Comparison of ENCODE assay signal across 2 cellular contexts in the genomic region with DNA sequence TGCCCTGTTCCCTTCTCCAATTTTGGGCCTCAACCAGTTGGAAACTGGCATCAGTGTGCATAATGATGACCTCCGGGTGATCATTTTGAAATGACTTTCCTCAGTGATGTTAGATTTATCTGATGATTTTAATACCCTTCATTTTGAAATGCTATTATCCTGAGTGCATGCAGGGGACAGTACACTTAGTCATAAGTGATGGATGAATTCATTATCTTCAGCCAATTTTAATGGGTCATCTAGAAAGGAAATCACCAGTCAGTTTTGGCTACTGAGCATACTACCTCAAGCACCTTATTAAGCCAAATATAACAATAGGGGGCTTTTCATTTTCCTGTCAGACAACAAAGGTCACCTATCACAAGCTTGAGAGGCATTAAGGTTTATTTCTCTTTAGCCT.
A peak's percentile ranks its signal among the peaks of the same experiment; 100 is the strongest.
TF ChIP-seq lines count a peak whose summit lies in the region.

No MANE protein-coding gene starts in this region.

TF ChIP-seq in SK-N-SH treated with all-trans-retinoic acid at 6 μM for 48 hours, 23 proteins besides CTCF, POLR2A, EP300 and RAD21:
- TF ChIP-seq, protein P1, sequence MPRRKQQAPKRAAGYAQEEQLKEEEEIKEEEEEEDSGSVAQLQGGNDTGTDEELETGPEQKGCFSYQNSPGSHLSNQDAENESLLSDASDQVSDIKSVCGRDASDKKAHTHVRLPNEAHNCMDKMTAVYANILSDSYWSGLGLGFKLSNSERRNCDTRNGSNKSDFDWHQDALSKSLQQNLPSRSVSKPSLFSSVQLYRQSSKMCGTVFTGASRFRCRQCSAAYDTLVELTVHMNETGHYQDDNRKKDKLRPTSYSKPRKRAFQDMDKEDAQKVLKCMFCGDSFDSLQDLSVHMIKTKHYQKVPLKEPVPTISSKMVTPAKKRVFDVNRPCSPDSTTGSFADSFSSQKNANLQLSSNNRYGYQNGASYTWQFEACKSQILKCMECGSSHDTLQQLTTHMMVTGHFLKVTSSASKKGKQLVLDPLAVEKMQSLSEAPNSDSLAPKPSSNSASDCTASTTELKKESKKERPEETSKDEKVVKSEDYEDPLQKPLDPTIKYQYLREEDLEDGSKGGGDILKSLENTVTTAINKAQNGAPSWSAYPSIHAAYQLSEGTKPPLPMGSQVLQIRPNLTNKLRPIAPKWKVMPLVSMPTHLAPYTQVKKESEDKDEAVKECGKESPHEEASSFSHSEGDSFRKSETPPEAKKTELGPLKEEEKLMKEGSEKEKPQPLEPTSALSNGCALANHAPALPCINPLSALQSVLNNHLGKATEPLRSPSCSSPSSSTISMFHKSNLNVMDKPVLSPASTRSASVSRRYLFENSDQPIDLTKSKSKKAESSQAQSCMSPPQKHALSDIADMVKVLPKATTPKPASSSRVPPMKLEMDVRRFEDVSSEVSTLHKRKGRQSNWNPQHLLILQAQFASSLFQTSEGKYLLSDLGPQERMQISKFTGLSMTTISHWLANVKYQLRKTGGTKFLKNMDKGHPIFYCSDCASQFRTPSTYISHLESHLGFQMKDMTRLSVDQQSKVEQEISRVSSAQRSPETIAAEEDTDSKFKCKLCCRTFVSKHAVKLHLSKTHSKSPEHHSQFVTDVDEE (CRISPR knock-in tag; IDR thresholded peaks at IDR 0.05), result 0 out of 2 replicates have a peak, but pooled peaks have one; percentile 18
- TF ChIP-seq ZNF70 (CRISPR knock-in tag; IDR thresholded peaks at IDR 0.05) (no peak), RARB (CRISPR knock-in tag; IDR thresholded peaks at IDR 0.05) (peak; percentile 47; the same call in 1 of the 2 replicates), ZC3H10 (CRISPR knock-in tag; IDR thresholded peaks at IDR 0.05) (peak; percentile 77; the same call in 1 of the 2 replicates), PPARA (CRISPR knock-in tag; IDR thresholded peaks at IDR 0.05; ENCODE audit: borderline replicate concordance) (no peak), TCF4 (CRISPR knock-in tag; IDR thresholded peaks at IDR 0.05; ENCODE audit: borderline replicate concordance) (no peak), ISL1 (CRISPR knock-in tag; IDR thresholded peaks at IDR 0.05) (peak; percentile 100), GLIS3 (CRISPR knock-in tag; IDR thresholded peaks at IDR 0.05) (peak; percentile 64; the same call in 1 of the 2 replicates), SNAI2 (CRISPR knock-in tag; IDR thresholded peaks at IDR 0.05) (0 out of 2 replicates have a peak, but pooled peaks have one; percentile 6), TOX (CRISPR knock-in tag; IDR thresholded peaks at IDR 0.05; ENCODE audit: borderline replicate concordance) (peak; percentile 93; the same call in 1 of the 2 replicates), ZFP30 (CRISPR knock-in tag; IDR thresholded peaks at IDR 0.05) (no peak), ZFP3 (CRISPR knock-in tag; IDR thresholded peaks at IDR 0.05) (peak; percentile 75; the same call in 1 of the 2 replicates), CSDC2 (CRISPR knock-in tag; IDR thresholded peaks at IDR 0.05) (0 out of 2 replicates have a peak, but pooled peaks have one; percentile 29), ESRRG (CRISPR knock-in tag; IDR thresholded peaks at IDR 0.05) (peak; percentile 80; the same call in 1 of the 2 replicates)
- TF ChIP-seq, protein P2, sequence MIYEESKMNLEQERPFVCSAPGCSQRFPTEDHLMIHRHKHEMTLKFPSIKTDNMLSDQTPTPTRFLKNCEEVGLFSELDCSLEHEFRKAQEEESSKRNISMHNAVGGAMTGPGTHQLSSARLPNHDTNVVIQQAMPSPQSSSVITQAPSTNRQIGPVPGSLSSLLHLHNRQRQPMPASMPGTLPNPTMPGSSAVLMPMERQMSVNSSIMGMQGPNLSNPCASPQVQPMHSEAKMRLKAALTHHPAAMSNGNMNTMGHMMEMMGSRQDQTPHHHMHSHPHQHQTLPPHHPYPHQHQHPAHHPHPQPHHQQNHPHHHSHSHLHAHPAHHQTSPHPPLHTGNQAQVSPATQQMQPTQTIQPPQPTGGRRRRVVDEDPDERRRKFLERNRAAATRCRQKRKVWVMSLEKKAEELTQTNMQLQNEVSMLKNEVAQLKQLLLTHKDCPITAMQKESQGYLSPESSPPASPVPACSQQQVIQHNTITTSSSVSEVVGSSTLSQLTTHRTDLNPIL (CRISPR knock-in tag; IDR thresholded peaks at IDR 0.05; ENCODE audit: low read depth), result peak; percentile 65; the same call in 1 of the 2 replicates
- TF ChIP-seq, protein P3, sequence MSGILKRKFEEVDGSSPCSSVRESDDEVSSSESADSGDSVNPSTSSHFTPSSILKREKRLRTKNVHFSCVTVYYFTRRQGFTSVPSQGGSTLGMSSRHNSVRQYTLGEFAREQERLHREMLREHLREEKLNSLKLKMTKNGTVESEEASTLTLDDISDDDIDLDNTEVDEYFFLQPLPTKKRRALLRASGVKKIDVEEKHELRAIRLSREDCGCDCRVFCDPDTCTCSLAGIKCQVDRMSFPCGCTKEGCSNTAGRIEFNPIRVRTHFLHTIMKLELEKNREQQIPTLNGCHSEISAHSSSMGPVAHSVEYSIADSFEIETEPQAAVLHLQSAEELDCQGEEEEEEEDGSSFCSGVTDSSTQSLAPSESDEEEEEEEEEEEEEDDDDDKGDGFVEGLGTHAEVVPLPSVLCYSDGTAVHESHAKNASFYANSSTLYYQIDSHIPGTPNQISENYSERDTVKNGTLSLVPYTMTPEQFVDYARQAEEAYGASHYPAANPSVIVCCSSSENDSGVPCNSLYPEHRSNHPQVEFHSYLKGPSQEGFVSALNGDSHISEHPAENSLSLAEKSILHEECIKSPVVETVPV (CRISPR knock-in tag; IDR thresholded peaks at IDR 0.05), result 0 out of 2 replicates have a peak, but pooled peaks have one; percentile 29
- TF ChIP-seq, protein P4, sequence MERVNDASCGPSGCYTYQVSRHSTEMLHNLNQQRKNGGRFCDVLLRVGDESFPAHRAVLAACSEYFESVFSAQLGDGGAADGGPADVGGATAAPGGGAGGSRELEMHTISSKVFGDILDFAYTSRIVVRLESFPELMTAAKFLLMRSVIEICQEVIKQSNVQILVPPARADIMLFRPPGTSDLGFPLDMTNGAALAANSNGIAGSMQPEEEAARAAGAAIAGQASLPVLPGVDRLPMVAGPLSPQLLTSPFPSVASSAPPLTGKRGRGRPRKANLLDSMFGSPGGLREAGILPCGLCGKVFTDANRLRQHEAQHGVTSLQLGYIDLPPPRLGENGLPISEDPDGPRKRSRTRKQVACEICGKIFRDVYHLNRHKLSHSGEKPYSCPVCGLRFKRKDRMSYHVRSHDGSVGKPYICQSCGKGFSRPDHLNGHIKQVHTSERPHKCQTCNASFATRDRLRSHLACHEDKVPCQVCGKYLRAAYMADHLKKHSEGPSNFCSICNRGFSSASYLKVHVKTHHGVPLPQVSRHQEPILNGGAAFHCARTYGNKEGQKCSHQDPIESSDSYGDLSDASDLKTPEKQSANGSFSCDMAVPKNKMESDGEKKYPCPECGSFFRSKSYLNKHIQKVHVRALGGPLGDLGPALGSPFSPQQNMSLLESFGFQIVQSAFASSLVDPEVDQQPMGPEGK (CRISPR knock-in tag; IDR thresholded peaks at IDR 0.05; ENCODE audit: borderline replicate concordance), result peak; percentile 96
TF ChIP-seq in SK-N-SH treated with all-trans-retinoic acid at 6 μM for 48 hours: peak in this region for 13.

TF ChIP-seq in SK-N-SH, 30 proteins besides CTCF, POLR2A, EP300 and RAD21 (continued from another document):
- TF ChIP-seq, protein P5, sequence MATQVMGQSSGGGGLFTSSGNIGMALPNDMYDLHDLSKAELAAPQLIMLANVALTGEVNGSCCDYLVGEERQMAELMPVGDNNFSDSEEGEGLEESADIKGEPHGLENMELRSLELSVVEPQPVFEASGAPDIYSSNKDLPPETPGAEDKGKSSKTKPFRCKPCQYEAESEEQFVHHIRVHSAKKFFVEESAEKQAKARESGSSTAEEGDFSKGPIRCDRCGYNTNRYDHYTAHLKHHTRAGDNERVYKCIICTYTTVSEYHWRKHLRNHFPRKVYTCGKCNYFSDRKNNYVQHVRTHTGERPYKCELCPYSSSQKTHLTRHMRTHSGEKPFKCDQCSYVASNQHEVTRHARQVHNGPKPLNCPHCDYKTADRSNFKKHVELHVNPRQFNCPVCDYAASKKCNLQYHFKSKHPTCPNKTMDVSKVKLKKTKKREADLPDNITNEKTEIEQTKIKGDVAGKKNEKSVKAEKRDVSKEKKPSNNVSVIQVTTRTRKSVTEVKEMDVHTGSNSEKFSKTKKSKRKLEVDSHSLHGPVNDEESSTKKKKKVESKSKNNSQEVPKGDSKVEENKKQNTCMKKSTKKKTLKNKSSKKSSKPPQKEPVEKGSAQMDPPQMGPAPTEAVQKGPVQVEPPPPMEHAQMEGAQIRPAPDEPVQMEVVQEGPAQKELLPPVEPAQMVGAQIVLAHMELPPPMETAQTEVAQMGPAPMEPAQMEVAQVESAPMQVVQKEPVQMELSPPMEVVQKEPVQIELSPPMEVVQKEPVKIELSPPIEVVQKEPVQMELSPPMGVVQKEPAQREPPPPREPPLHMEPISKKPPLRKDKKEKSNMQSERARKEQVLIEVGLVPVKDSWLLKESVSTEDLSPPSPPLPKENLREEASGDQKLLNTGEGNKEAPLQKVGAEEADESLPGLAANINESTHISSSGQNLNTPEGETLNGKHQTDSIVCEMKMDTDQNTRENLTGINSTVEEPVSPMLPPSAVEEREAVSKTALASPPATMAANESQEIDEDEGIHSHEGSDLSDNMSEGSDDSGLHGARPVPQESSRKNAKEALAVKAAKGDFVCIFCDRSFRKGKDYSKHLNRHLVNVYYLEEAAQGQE (IDR thresholded peaks at IDR 0.05; ENCODE audit: low read depth, low read length), result no peak
- TF ChIP-seq GABPA (IDR thresholded peaks at IDR 0.05; ENCODE audit: low read depth) (no peak), TCF12 (IDR thresholded peaks at IDR 0.05) (no peak), POLR2AphosphoS5 (IDR thresholded peaks at IDR 0.05; ENCODE audit: low read depth, low read length) (no peak), JUND (IDR thresholded peaks at IDR 0.05) (no peak), TEAD4 (IDR thresholded peaks at IDR 0.05; ENCODE audit: borderline replicate concordance, insufficient read depth) (no peak), CHD2 (IDR thresholded peaks at IDR 0.05; ENCODE audit: low read length, partially characterized antibody) (no peak), SIN3A (IDR thresholded peaks at IDR 0.05; ENCODE audit: borderline replicate concordance, low read depth, low read length) (no peak), FOXM1 (IDR thresholded peaks at IDR 0.05; ENCODE audit: low read depth) (no peak), GATA2 (CRISPR knock-in tag; IDR thresholded peaks at IDR 0.05) (no peak), MEF2A (IDR thresholded peaks at IDR 0.05; ENCODE audit: borderline replicate concordance, low read depth) (no peak)
- TF ChIP-seq, protein P6, sequence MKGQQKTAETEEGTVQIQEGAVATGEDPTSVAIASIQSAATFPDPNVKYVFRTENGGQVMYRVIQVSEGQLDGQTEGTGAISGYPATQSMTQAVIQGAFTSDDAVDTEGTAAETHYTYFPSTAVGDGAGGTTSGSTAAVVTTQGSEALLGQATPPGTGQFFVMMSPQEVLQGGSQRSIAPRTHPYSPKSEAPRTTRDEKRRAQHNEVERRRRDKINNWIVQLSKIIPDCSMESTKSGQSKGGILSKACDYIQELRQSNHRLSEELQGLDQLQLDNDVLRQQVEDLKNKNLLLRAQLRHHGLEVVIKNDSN (IDR thresholded peaks at IDR 0.05; ENCODE audit: borderline replicate concordance, low read depth), result no peak
